In genomic region chr5:144170276-144171024, GRCh38 we compare ENCODE assay signal across 8 cellular contexts. TPM values are rescaled to one million over a fixed set of nuclear protein-coding genes. Genes with fewer than 3 reads are reported as not detected.
DNase-seq lines count a peak whose midpoint lies in the region; ATAC-seq, FAIRE-seq and TF ChIP-seq lines count a peak whose summit lies in the region.

KCTD16 (plus strand) TSS chr5:144170873.
YIPF5 (minus strand) TSS chr5:144170659; CDS start chr5:144169955, 704 bp downstream.

- no peaks in the 10 kb centered on the region for H4K20me1 ChIP-seq in HepG2 (ENCODE audit: insufficient read depth, low read length)

- H3K79me2 ChIP-seq in HepG2 (ENCODE audit: insufficient read depth, low read length): peaks cover 33% of the 10 kb centered on the region

- ATAC-seq in GM19397 (IDR thresholded peaks at IDR 0.05; ENCODE audit: unreplicated experiment) (peak; percentile 100), HG03565 (IDR thresholded peaks at IDR 0.05; ENCODE audit: unreplicated experiment) (peak; percentile 99), HepG2 (peak; percentile 100)

- no TSS peak for BruUV-seq in HepG2 (replicated peaks; lab: Mats Ljungman, UMichigan)

- H3K4me2 ChIP-seq in HepG2 (ENCODE audit: low read depth, low read length): peak within 1 kb of the TSS; percentile 72

- in situ Hi-C loops in HepG2 (cut with HindIII; ENCODE audit: extremely low pct_ligation_motif_present, low pct_unique_long_range_greater_than_20kb): no loop called here

- CTCF ChIA-PET in HepG2 (lab: Yijun Ruan, JAX; ENCODE audit: low intra/inter-chr PET ratio, low total read pairs): no interaction called here

- no peaks in the 10 kb centered on the region for H3K9me3 ChIP-seq in HepG2 (ENCODE audit: low read length)

- peaks cover 0 to 26% of the 10 kb centered on the region in 2 experiments; a peak in 2 of 5 replicates for H3K36me3 ChIP-seq in HepG2 (replicated peaks in 1 of 2; ENCODE audit: control insufficient read depth in 1 of 2, insufficient read depth in 2 of 2, low read length in 2 of 2)

- peak; percentile 84 to 90 for TF ChIP-seq POLR2A in HepG2 (IDR thresholded peaks at IDR 0.05; ENCODE audit: insufficient read depth in 1 of 2, low read depth in 2 of 2, low read length in 2 of 2)

- DNase-seq in CD1c-positive myeloid dendritic cell (ENCODE audit: extremely low spot score) (peak; percentile 99), NCI-H748 treated with DMSO at 0.1 percent for 48 hours (lab: John Stamatoyannopoulos, UW) (peak; percentile 91), dermis microvascular lymphatic vessel endothelial cell (ENCODE audit: low read depth in 2 of 2) (peak; percentile 90 to 97), HepG2 (ENCODE audit: low spot score) (peak; percentile 94)
- peak; percentile 96 to 97 for DNase-seq in activated CD4-positive, alpha-beta T cell treated with anti-CD3 and anti-CD28 coated beads, Interleukin-2, amount 50 U/mL, for 4 hours
- peak; percentile 92 to 94 for DNase-seq in stimulated activated CD4-positive, alpha-beta T cell treated with anti-CD3 and anti-CD28 coated beads, Interleukin-2, amount 100 ng/mL, for 48 hours

- TF ChIP-seq CTCF in HepG2 (CRISPR knock-in tag; IDR thresholded peaks at IDR 0.05): no peak

- POLR2A ChIA-PET in HepG2 (lab: Yijun Ruan, JAX): interaction anchor here (0.6 to 1.8 kb wide), 4 partner anchors 17 to 1648 kb away, joined by 3 to 6 read pairs (median 3); no protein-coding TSS in a partner anchor

- whole genome bisulfite sequencing in HepG2 (ENCODE audit: low lambda C conversion rate): 4% methylated on average over 14 of the region's 39 CpGs

- peaks cover 37% of the 10 kb centered on the region for H3K4me1 ChIP-seq in HepG2 (ENCODE audit: insufficient read depth, low read length)

- peak; percentile 98 for FAIRE-seq in HepG2 (lab: Jason Lieb, UNC)

- peak; percentile 35; the same call in 1 of the 2 replicates for TF ChIP-seq RAD21 in HepG2 (CRISPR knock-in tag; IDR thresholded peaks at IDR 0.05)

- intact Hi-C loops in HepG2 (cut with micrococcal nuclease; ENCODE audit: unreplicated experiment): no loop called here

- peak within 1 kb of the TSS; percentile 85 for H2AFZ ChIP-seq in HepG2 (ENCODE audit: low read length)

- TF ChIP-seq EP300 in HepG2 (IDR thresholded peaks at IDR 0.05; ENCODE audit: low read depth in 2 of 2, low read length in 2 of 2) (0 out of 4 replicates have a peak, but pooled peaks of 1 of the 2 experiments have one; percentile 7), HepG2 (CRISPR knock-in tag; IDR thresholded peaks at IDR 0.05; ENCODE audit: borderline replicate concordance) (no peak)

- peak within 1 kb of the TSS; percentile 79 for H3K27ac ChIP-seq in HepG2 (ENCODE audit: extremely low read length, insufficient read depth, low read length)

- H3K27me3 ChIP-seq in HepG2 (ENCODE audit: control insufficient read depth in 1 of 2, insufficient read depth in 2 of 2, low read length in 2 of 2): peaks cover 0 to 3% of the 10 kb centered on the region in 2 experiments; a peak in 2 of 5 replicates

- H3K9ac ChIP-seq in HepG2 (ENCODE audit: insufficient read depth, low read depth, low read length): peak within 1 kb of the TSS; percentile 94

- peak within 1 kb of the TSS; percentile 81 to 99 (median 95) for H3K4me3 ChIP-seq in HepG2 (replicated peaks in 1 of 3; ENCODE audit: insufficient read depth in 1 of 3, low read depth in 2 of 3, low read length in 3 of 3)

TF ChIP-seq in HepG2, 621 proteins besides CTCF, POLR2A, EP300 and RAD21 (continues in another document):
- TF ChIP-seq ZNF484 (CRISPR knock-in tag; IDR thresholded peaks at IDR 0.05; ENCODE audit: borderline replicate concordance, low read depth): no peak
- TF ChIP-seq NONO (IDR thresholded peaks at IDR 0.05): no peak
- 0 out of 2 replicates have a peak, but pooled peaks have one; percentile 52 for TF ChIP-seq NONO (CRISPR knock-in tag; conservative IDR thresholded peaks at IDR 0.05)
- TF ChIP-seq ZIK1 (CRISPR knock-in tag; IDR thresholded peaks at IDR 0.05; ENCODE audit: borderline replicate concordance, low read depth): no peak; the same call in 1 of the 2 replicates
- no peak for TF ChIP-seq ZNF276 (CRISPR knock-in tag; IDR thresholded peaks at IDR 0.05; ENCODE audit: low read depth)

RNA-seq across cellular contexts. Expression of gene KCTD16, which starts in this region (rescaled TPM):
- total RNA-seq in dermis microvascular lymphatic vessel endothelial cell (under 0.01 TPM in 2 replicates), HepG2 (2016; rRNA removed; fragmentation: Illumina TruSeq; extraction: Trizol) (0.02 and 0.06 TPM in 2 replicates)
- not detected in 2 replicates for total RNA-seq in HepG2 (2016; cell fraction: cytosol; rRNA removed; fragmentation: Illumina TruSeq; extraction: Trizol; ENCODE audit: low read depth)
- total RNA-seq in HepG2 (2016; cell fraction: insoluble cytoplasmic fraction; rRNA removed; fragmentation: Illumina TruSeq; extraction: Trizol): 0.02 and 0.06 TPM in 2 replicates
- total RNA-seq in HepG2 (2016; cell fraction: membrane; rRNA removed; fragmentation: Illumina TruSeq; extraction: Trizol): 0.03 TPM in 1 of 2 replicates, not detected in the other
- total RNA-seq in HepG2 (2016; cell fraction: nucleus; rRNA removed; fragmentation: Illumina TruSeq; extraction: Trizol): 0.06 TPM in 1 of 2 replicates, not detected in the other
- 0.07 and 0.09 TPM in 2 replicates for polyA plus RNA-seq in HepG2 (2011; rRNA removed)
- 0.03 and 0.05 TPM in 2 replicates for polyA plus RNA-seq in HepG2 (2011; cell fraction: cytosol; rRNA removed)
- 0.03 and 0.09 TPM in 2 replicates for polyA plus RNA-seq in HepG2 (2011; cell fraction: nucleus; rRNA removed)
- 0.09 and 0.11 TPM in 2 replicates for polyA plus RNA-seq in HepG2 (2012)
- not detected in 2 replicates for polyA plus RNA-seq in HepG2 (2016; cell fraction: cytosol; fragmentation: Illumina TruSeq; extraction: Trizol; ENCODE audit: low read depth)
- not detected in 2 replicates for polyA plus RNA-seq in HepG2 (2016; cell fraction: insoluble cytoplasmic fraction; fragmentation: Illumina TruSeq; extraction: Trizol; ENCODE audit: low read depth)
- polyA plus RNA-seq in HepG2 (2016; cell fraction: membrane; fragmentation: Illumina TruSeq; extraction: Trizol; ENCODE audit: low read depth): not detected in 2 replicates
- not detected in 2 replicates for polyA plus RNA-seq in HepG2 (2016; cell fraction: nucleus; fragmentation: Illumina TruSeq; extraction: Trizol; ENCODE audit: insufficient read depth, low read depth)
- 0.16 and 0.64 TPM in 2 replicates for polyA minus RNA-seq in HepG2 (2011; rRNA and poly(A)+ RNA removed; ENCODE audit: low replicate concordance)
- polyA minus RNA-seq in HepG2 (2011; cell fraction: cytosol; rRNA and poly(A)+ RNA removed): under 0.01 and 0.26 TPM in 2 replicates
- 0.90 and 0.99 TPM in 2 replicates for polyA minus RNA-seq in HepG2 (2011; cell fraction: nucleus; rRNA and poly(A)+ RNA removed)

RNA-seq across cellular contexts. Expression of gene YIPF5, which starts in this region (rescaled TPM):
- 45.6 and 62.2 TPM in 2 replicates for total RNA-seq in dermis microvascular lymphatic vessel endothelial cell
- 59.5 and 73.6 TPM in 2 replicates for total RNA-seq in HepG2 (2016; rRNA removed; fragmentation: Illumina TruSeq; extraction: Trizol)
- total RNA-seq in HepG2 (2016; cell fraction: cytosol; rRNA removed; fragmentation: Illumina TruSeq; extraction: Trizol; ENCODE audit: low read depth): 9.3 TPM in 2 replicates
- 62.8 and 73.7 TPM in 2 replicates for total RNA-seq in HepG2 (2016; cell fraction: insoluble cytoplasmic fraction; rRNA removed; fragmentation: Illumina TruSeq; extraction: Trizol)
- total RNA-seq in HepG2 (2016; cell fraction: membrane; rRNA removed; fragmentation: Illumina TruSeq; extraction: Trizol): 21.6 and 27.8 TPM in 2 replicates
- 48.7 and 55.1 TPM in 2 replicates for total RNA-seq in HepG2 (2016; cell fraction: nucleus; rRNA removed; fragmentation: Illumina TruSeq; extraction: Trizol)
- polyA plus RNA-seq in HepG2 (2011; rRNA removed): 47.9 and 61.4 TPM in 2 replicates
- 44.7 and 74.0 TPM in 2 replicates for polyA plus RNA-seq in HepG2 (2011; cell fraction: cytosol; rRNA removed)
- 17.3 and 17.6 TPM in 2 replicates for polyA plus RNA-seq in HepG2 (2011; cell fraction: nucleus; rRNA removed)
- polyA plus RNA-seq in HepG2 (2012): 46.2 and 51.8 TPM in 2 replicates
- polyA plus RNA-seq in HepG2 (2016; cell fraction: cytosol; fragmentation: Illumina TruSeq; extraction: Trizol; ENCODE audit: low read depth): 7.7 and 8.4 TPM in 2 replicates
- 49.2 and 50.7 TPM in 2 replicates for polyA plus RNA-seq in HepG2 (2016; cell fraction: insoluble cytoplasmic fraction; fragmentation: Illumina TruSeq; extraction: Trizol; ENCODE audit: low read depth)
- polyA plus RNA-seq in HepG2 (2016; cell fraction: membrane; fragmentation: Illumina TruSeq; extraction: Trizol; ENCODE audit: low read depth): 12.0 and 16.1 TPM in 2 replicates
- polyA plus RNA-seq in HepG2 (2016; cell fraction: nucleus; fragmentation: Illumina TruSeq; extraction: Trizol; ENCODE audit: insufficient read depth, low read depth): 57.1 and 60.6 TPM in 2 replicates
- 46.8 and 62.6 TPM in 2 replicates for polyA minus RNA-seq in HepG2 (2011; rRNA and poly(A)+ RNA removed; ENCODE audit: low replicate concordance)
- polyA minus RNA-seq in HepG2 (2011; cell fraction: cytosol; rRNA and poly(A)+ RNA removed): 40.8 and 45.6 TPM in 2 replicates
- polyA minus RNA-seq in HepG2 (2011; cell fraction: nucleus; rRNA and poly(A)+ RNA removed): 42.1 and 44.6 TPM in 2 replicates

Comparison
In these comparisons a context has a peak if more than half of its experiments do, and no peak if none do; other contexts are left out.
1. Peak in every context shown above with its lines: DNase-seq, ATAC-seq, H3K4me3 ChIP-seq and H3K27ac ChIP-seq.